In genomic region chr6:122347251-122347650, GRCh38 we compare ENCODE assay signal across 14 cellular contexts. TPM values are rescaled to one million over a fixed set of nuclear protein-coding genes. Genes with fewer than 3 reads are reported as not detected.
DNase-seq lines count a peak whose midpoint lies in the region; ATAC-seq and TF ChIP-seq lines count a peak whose summit lies in the region.
"Had no signal": no experiment of that assay in that cellular context is flagged by ENCODE, and none has a peak within 500 bp of the region (broad histone marks: within the 10 kb centered on the region; RNA-seq: fewer than 3 reads in every experiment).

No MANE protein-coding gene starts in this region.

- ATAC-seq in sciatic nerve (peak; percentile 69), left lung (no peak)
- ATAC-seq: GM12878 had no signal

- H3K36me3 ChIP-seq in SJCRH30 (no peaks in the 10 kb centered on the region), left lung (no peaks in the 10 kb centered on the region)

- DNase-seq in epidermal melanocyte (ENCODE audit: insufficient read length, low spot score): peak; percentile 19
- DNase-seq in fibroblast of peridontal ligament (ENCODE audit: extremely low read depth): peak; percentile 50
- no peak for DNase-seq in sciatic nerve (ENCODE audit: low spot score)
- DNase-seq in SJCRH30: no peak
- DNase-seq in NCI-H1417 (lab: John Stamatoyannopoulos, UW): no peak
- DNase-seq in left lung: no peak
- DNase-seq: ACHN; AML-193; Caco-2; CD4-positive, alpha-beta T cell; DMS79 treated with DMSO at 0.1 percent for 48 hours; H9 had no signal

- H3K4me3 ChIP-seq in SJCRH30: no peak overlapping the region
- no peak overlapping the region for H3K4me3 ChIP-seq in left lung
- H3K4me3 ChIP-seq: GM12878 had no signal

- intact Hi-C loops in sciatic nerve (cut with DNase I): no loop called here
- intact Hi-C loops in left lung (cut with DNase I): no loop called here

- H3K9me3 ChIP-seq in SJCRH30 (replicated peaks): no peaks in the 10 kb centered on the region
- H3K9me3 ChIP-seq in left lung: no peaks in the 10 kb centered on the region
- H3K9me3 ChIP-seq: Caco-2 had no signal

- no peak for TF ChIP-seq CTCF in left lung (IDR thresholded peaks at IDR 0.05)

- H3K27me3 ChIP-seq in SJCRH30 (no peaks in the 10 kb centered on the region), left lung (peaks cover 0 to 4% of the 10 kb centered on the region in 2 donors)

- H3K27ac ChIP-seq in SJCRH30: no peak overlapping the region
- no peak overlapping the region for H3K27ac ChIP-seq in left lung
- H3K27ac ChIP-seq: C4-2B had no signal

- H3K4me1 ChIP-seq in SJCRH30 (no peaks in the 10 kb centered on the region), left lung (no peaks in the 10 kb centered on the region)
- H3K4me1 ChIP-seq: Caco-2 had no signal

RNA-seq across cellular contexts. Expression of gene HSF2, which starts 52.2 kb away (rescaled TPM):
- total RNA-seq in sciatic nerve (16.1 TPM), left lung (10 to 100 TPM; 11.0 TPM)
- total RNA-seq in SJCRH30 (2014; rRNA removed; shearing (Covaris generic)): 48.8 and 49.6 TPM in 2 replicates

Comparison
In these comparisons a context has a peak if more than half of its experiments do, and no peak if none do; other contexts are left out.
1. DNase-seq: peak in epidermal melanocyte (single experiment) and fibroblast of peridontal ligament (single experiment); none in sciatic nerve (single experiment), SJCRH30 (0 of 2), NCI-H1417 (0 of 3) and left lung (0 of 2).